In the genomic region with DNA sequence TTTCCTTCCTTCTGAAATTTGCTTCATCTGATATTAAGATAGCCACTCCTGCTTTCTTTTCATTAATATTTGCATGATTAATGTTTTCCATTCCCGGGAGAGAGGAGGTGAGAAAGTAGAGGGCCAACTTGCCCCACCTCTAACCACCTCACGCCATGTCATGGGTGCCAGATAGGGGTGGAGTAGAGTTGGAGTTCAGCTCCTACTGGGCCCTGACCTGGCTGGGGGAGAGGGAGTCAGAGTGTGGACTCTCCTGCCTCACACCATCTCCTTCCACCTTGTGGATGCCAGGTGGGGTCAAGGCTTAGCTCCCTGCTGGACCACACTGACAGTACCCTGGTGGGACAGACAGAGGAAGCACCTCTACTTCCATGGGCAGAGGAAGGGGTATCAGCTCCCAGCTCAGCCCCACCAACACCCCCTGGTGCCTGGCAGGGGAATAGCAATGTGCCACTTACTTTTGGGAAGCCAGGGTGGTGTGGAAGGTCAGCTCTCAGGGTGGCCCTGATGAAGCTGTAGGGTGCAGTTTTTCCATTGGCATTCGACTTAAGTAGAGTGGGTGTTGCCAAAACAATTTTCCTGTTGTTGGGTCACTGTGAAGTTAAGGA, we compare ENCODE assay signal across 1 cellular context.
TF ChIP-seq lines count a peak whose summit lies in the region.

No MANE protein-coding gene starts in this region.

TF ChIP-seq in SK-N-SH treated with all-trans-retinoic acid at 6 μM for 48 hours, 23 proteins besides CTCF, POLR2A, EP300 and RAD21 (continued from another document):
- TF ChIP-seq, protein P1, sequence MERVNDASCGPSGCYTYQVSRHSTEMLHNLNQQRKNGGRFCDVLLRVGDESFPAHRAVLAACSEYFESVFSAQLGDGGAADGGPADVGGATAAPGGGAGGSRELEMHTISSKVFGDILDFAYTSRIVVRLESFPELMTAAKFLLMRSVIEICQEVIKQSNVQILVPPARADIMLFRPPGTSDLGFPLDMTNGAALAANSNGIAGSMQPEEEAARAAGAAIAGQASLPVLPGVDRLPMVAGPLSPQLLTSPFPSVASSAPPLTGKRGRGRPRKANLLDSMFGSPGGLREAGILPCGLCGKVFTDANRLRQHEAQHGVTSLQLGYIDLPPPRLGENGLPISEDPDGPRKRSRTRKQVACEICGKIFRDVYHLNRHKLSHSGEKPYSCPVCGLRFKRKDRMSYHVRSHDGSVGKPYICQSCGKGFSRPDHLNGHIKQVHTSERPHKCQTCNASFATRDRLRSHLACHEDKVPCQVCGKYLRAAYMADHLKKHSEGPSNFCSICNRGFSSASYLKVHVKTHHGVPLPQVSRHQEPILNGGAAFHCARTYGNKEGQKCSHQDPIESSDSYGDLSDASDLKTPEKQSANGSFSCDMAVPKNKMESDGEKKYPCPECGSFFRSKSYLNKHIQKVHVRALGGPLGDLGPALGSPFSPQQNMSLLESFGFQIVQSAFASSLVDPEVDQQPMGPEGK (CRISPR knock-in tag; IDR thresholded peaks at IDR 0.05; ENCODE audit: borderline replicate concordance): no peak
TF ChIP-seq in SK-N-SH treated with all-trans-retinoic acid at 6 μM for 48 hours: peak in this region for 0.
